16 cellular contexts compared by ENCODE assay signal in genomic region chr20:63280371-63280770, GRCh38. TPM values are rescaled to one million over a fixed set of nuclear protein-coding genes. Genes with fewer than 3 reads are reported as not detected.
DNase-seq lines count a peak whose midpoint lies in the region; ATAC-seq and TF ChIP-seq lines count a peak whose summit lies in the region.
"Had no signal": no experiment of that assay in that cellular context is flagged by ENCODE, and none has a peak within 500 bp of the region (broad histone marks: within the 10 kb centered on the region; RNA-seq: fewer than 3 reads in every experiment).

No MANE protein-coding gene starts in this region.

- no peaks in the 10 kb centered on the region for H3K9me3 ChIP-seq in right cardiac atrium (ENCODE audit: control insufficient read depth, low read length)

- no peak overlapping the region for H3K4me3 Mint-ChIP-seq in activated CD4-positive, alpha-beta T cell treated with anti-CD3 and anti-CD28 coated beads, Interleukin-2, amount 10 ng/mL, durations not matched to agents 7 days and 5 days
- no peak overlapping the region for H3K4me3 Mint-ChIP-seq in WTC11
- H3K4me3 Mint-ChIP-seq in stimulated activated effector memory CD8-positive, alpha-beta T cell treated with anti-CD3 and anti-CD28 coated beads, Interleukin-12 subunit alpha, Interleukin-12 subunit beta, amount 100 ng/mL, for 72 hours, result no peak overlapping the region
- H3K4me3 Mint-ChIP-seq: CD4-positive, alpha-beta memory T cell; GM23338 had no signal

- CTCF ChIA-PET in activated CD4-positive, alpha-beta T cell treated with anti-CD3 and anti-CD28 coated beads, Interleukin-2, amount 10 ng/mL, durations not matched to agents 7 days and 5 days (lab: Charles Lee), result interaction anchor here (0.6 to 1.1 kb wide), 3 partner anchors 56 to 340 kb away, joined by 3 read pairs; no protein-coding TSS in a partner anchor
- CTCF ChIA-PET in WTC11 (lab: Charles Lee), result interaction anchor here (0.7 to 4.7 kb wide), 14 partner anchors 9 to 101 kb away, joined by 3 to 66 read pairs (median 4); partner anchors contain the start of gene BIRC7

- H3K4me1 Mint-ChIP-seq in activated CD4-positive, alpha-beta T cell treated with anti-CD3 and anti-CD28 coated beads, Interleukin-2, amount 10 ng/mL, durations not matched to agents 7 days and 5 days, result peaks cover 7% of the 10 kb centered on the region
- H3K4me1 Mint-ChIP-seq in WTC11, result no peaks in the 10 kb centered on the region
- H3K4me1 Mint-ChIP-seq in stimulated activated effector memory CD8-positive, alpha-beta T cell treated with anti-CD3 and anti-CD28 coated beads, Interleukin-12 subunit alpha, Interleukin-12 subunit beta, amount 100 ng/mL, for 72 hours, result peaks cover 7% of the 10 kb centered on the region
- H3K4me1 Mint-ChIP-seq: GM23338 had no signal

- no peaks in the 10 kb centered on the region for H3K27me3 Mint-ChIP-seq in activated CD4-positive, alpha-beta T cell treated with anti-CD3 and anti-CD28 coated beads, Interleukin-2, amount 10 ng/mL, durations not matched to agents 7 days and 5 days
- H3K27me3 Mint-ChIP-seq in WTC11 (ENCODE audit: low read depth), result no peaks in the 10 kb centered on the region
- H3K27me3 Mint-ChIP-seq: CD4-positive, alpha-beta memory T cell had no signal

- ATAC-seq in right cardiac atrium, result no peak
- no peak for ATAC-seq in WTC11
- ATAC-seq in stimulated activated effector memory CD8-positive, alpha-beta T cell treated with anti-CD3 and anti-CD28 coated beads, Interleukin-12 subunit alpha, Interleukin-12 subunit beta, amount 100 ng/mL, for 72 hours, result no peak
- no peak for ATAC-seq in foreskin keratinocyte
- no peak for ATAC-seq in HG02763 (IDR thresholded peaks at IDR 0.05; ENCODE audit: unreplicated experiment)

- TF ChIP-seq CTCF in WTC11 (IDR thresholded peaks at IDR 0.05), result no peak
- TF ChIP-seq CTCF in foreskin keratinocyte (conservative IDR thresholded peaks at IDR 0.05), result no peak

- no peaks in the 10 kb centered on the region for H3K4me1 ChIP-seq in right cardiac atrium (ENCODE audit: control insufficient read depth, insufficient read depth, low read length)
- H3K4me1 ChIP-seq in foreskin keratinocyte, result no peaks in the 10 kb centered on the region

- H3K27ac ChIP-seq in right cardiac atrium (ENCODE audit: low read length) (no peak overlapping the region), foreskin keratinocyte (no peak overlapping the region)
- H3K27ac ChIP-seq: C4-2B had no signal

- no peaks in the 10 kb centered on the region for H3K9me3 Mint-ChIP-seq in activated CD4-positive, alpha-beta T cell treated with anti-CD3 and anti-CD28 coated beads, Interleukin-2, amount 10 ng/mL, durations not matched to agents 7 days and 5 days
- H3K9me3 Mint-ChIP-seq in WTC11, result no peaks in the 10 kb centered on the region
- H3K9me3 Mint-ChIP-seq in stimulated activated effector memory CD8-positive, alpha-beta T cell treated with anti-CD3 and anti-CD28 coated beads, Interleukin-12 subunit alpha, Interleukin-12 subunit beta, amount 100 ng/mL, for 72 hours, result no peaks in the 10 kb centered on the region
- H3K9me3 Mint-ChIP-seq: CD4-positive, alpha-beta memory T cell; GM23338 had no signal

- DNase-seq in activated CD4-positive, alpha-beta T cell treated with anti-CD3 and anti-CD28 coated beads, Interleukin-2, amount 10 ng/mL, durations not matched to agents 7 days and 5 days, result no peak
- DNase-seq in activated CD4-positive, alpha-beta T cell treated with anti-CD3 and anti-CD28 coated beads for 4 hours, result no peak
- DNase-seq in right cardiac atrium (peak in 2 of 3 donors; percentile 9 to 20), cardiac septum (ENCODE audit: low spot score) (no peak), WTC11 (ENCODE audit: low spot score) (no peak), foreskin keratinocyte (no peak)
- no peak for DNase-seq in stimulated activated effector memory CD8-positive, alpha-beta T cell treated with anti-CD3 and anti-CD28 coated beads, Interleukin-12 subunit alpha, Interleukin-12 subunit beta, amount 100 ng/mL, for 72 hours (ENCODE audit: low spot score in 2 of 2)
- DNase-seq: DMS79 had no signal

- H3K27me3 ChIP-seq in right cardiac atrium (ENCODE audit: control insufficient read depth, insufficient read depth) (no peaks in the 10 kb centered on the region), foreskin keratinocyte (no peaks in the 10 kb centered on the region)

- WGBS in right cardiac atrium, result 97% methylated on average over 6 of the region's 6 CpGs

- no peak overlapping the region for H3K4me3 ChIP-seq in right cardiac atrium (ENCODE audit: low read length)
- H3K4me3 ChIP-seq: GM12878, GM23338 had no signal

- POLR2A ChIA-PET in activated CD4-positive, alpha-beta T cell treated with anti-CD3 and anti-CD28 coated beads, Interleukin-2, amount 10 ng/mL, durations not matched to agents 7 days and 5 days (lab: Charles Lee), result no interaction called here
- POLR2A ChIA-PET in WTC11 (lab: Charles Lee), result no interaction called here

- peak overlapping the region; percentile 41 for H3K27ac Mint-ChIP-seq in activated CD4-positive, alpha-beta T cell treated with anti-CD3 and anti-CD28 coated beads, Interleukin-2, amount 10 ng/mL, durations not matched to agents 7 days and 5 days
- peak overlapping the region; percentile 39; the same call in 1 of the 2 replicates for H3K27ac Mint-ChIP-seq in WTC11
- peak overlapping the region; percentile 65 for H3K27ac Mint-ChIP-seq in stimulated activated effector memory CD8-positive, alpha-beta T cell treated with anti-CD3 and anti-CD28 coated beads, Interleukin-12 subunit alpha, Interleukin-12 subunit beta, amount 100 ng/mL, for 72 hours
- H3K27ac Mint-ChIP-seq: GM23338 had no signal

- intact Hi-C loops in right cardiac atrium (cut with DNase I) (no loop called here), cardiac septum (cut with DNase I) (no loop called here)

- H3K36me3 Mint-ChIP-seq in activated CD4-positive, alpha-beta T cell treated with anti-CD3 and anti-CD28 coated beads, Interleukin-2, amount 10 ng/mL, durations not matched to agents 7 days and 5 days (ENCODE audit: low read depth), result peaks cover 6% of the 10 kb centered on the region
- peaks cover 27% of the 10 kb centered on the region for H3K36me3 Mint-ChIP-seq in WTC11
- H3K36me3 Mint-ChIP-seq in stimulated activated effector memory CD8-positive, alpha-beta T cell treated with anti-CD3 and anti-CD28 coated beads, Interleukin-12 subunit alpha, Interleukin-12 subunit beta, amount 100 ng/mL, for 72 hours, result peaks cover 58% of the 10 kb centered on the region

TF ChIP-seq in WTC11, 78 proteins besides CTCF, POLR2A, EP300 and RAD21:
- no peak for TF ChIP-seq ZNF263 (CRISPR knock-in tag; IDR thresholded peaks at IDR 0.05; ENCODE audit: low read depth)

RNA-seq across cellular contexts. Expression of gene ARFGAP1, which starts 7.8 kb away (rescaled TPM):
- 10 to 100 TPM; 88.0 to 94.4 TPM for total RNA-seq in activated CD4-positive, alpha-beta T cell treated with anti-CD3 and anti-CD28 coated beads, Interleukin-2, amount 10 ng/mL, durations not matched to agents 7 days and 5 days
- total RNA-seq in right cardiac atrium (10 to 100 TPM; 39.5 to 50.7 (median 41.7) TPM), cardiac septum (49.5 TPM), WTC11 (2021) (115 to 207 TPM (median 121 TPM) in 3 replicates), foreskin keratinocyte (52.2 and 64.0 TPM in 2 replicates)
- polyA plus RNA-seq in right cardiac atrium (36.9 TPM), foreskin keratinocyte (41.0 and 50.3 TPM in 2 replicates)

RNA-seq across cellular contexts. Expression of gene COL20A1, which starts 12.6 kb away (rescaled TPM):
- total RNA-seq in activated CD4-positive, alpha-beta T cell treated with anti-CD3 and anti-CD28 coated beads, Interleukin-2, amount 10 ng/mL, durations not matched to agents 7 days and 5 days, result not detected
- total RNA-seq in right cardiac atrium (not detected), cardiac septum (0.22 TPM), WTC11 (2021) (0.55 to 1.3 TPM (median 1.1 TPM) in 3 replicates), foreskin keratinocyte (not detected in 2 replicates)
- polyA plus RNA-seq in right cardiac atrium (not detected), foreskin keratinocyte (not detected in 2 replicates)
- total RNA-seq: G401, GM12878, HT1080 had no signal
- polyA plus RNA-seq: CD4-positive, alpha-beta memory T cell; GM12878 had no signal

RNA-seq across cellular contexts. Expression of gene NKAIN4, which starts 26.1 kb away (rescaled TPM):
- total RNA-seq in activated CD4-positive, alpha-beta T cell treated with anti-CD3 and anti-CD28 coated beads, Interleukin-2, amount 10 ng/mL, durations not matched to agents 7 days and 5 days, result not detected
- total RNA-seq in right cardiac atrium (not detected), cardiac septum (not detected), WTC11 (2021) (7.2 to 11.0 TPM (median 9.6 TPM) in 3 replicates), foreskin keratinocyte (0.11 and 0.20 TPM in 2 replicates)
- polyA plus RNA-seq in right cardiac atrium (not detected), foreskin keratinocyte (0.27 and 0.29 TPM in 2 replicates)
- total RNA-seq: CD4-positive, alpha-beta memory T cell; GM12878; HT1080 had no signal
- polyA plus RNA-seq: CD4-positive, alpha-beta memory T cell had no signal

RNA-seq across cellular contexts. Expression of gene BIRC7, which starts 44.7 kb away (rescaled TPM):
- total RNA-seq in activated CD4-positive, alpha-beta T cell treated with anti-CD3 and anti-CD28 coated beads, Interleukin-2, amount 10 ng/mL, durations not matched to agents 7 days and 5 days, result not detected
- total RNA-seq in right cardiac atrium (not detected), cardiac septum (1.1 TPM), WTC11 (2021) (0.17 to 0.23 TPM in 2 of 3 replicates, not detected in the other), foreskin keratinocyte (not detected in 2 replicates)
- polyA plus RNA-seq in right cardiac atrium (not detected), foreskin keratinocyte (not detected in 2 replicates)
- total RNA-seq: CD4-positive, alpha-beta memory T cell; GM12878; H7; HT1080 had no signal
- polyA plus RNA-seq: CD4-positive, alpha-beta memory T cell had no signal

Comparison
In these comparisons a context has a peak if more than half of its experiments do, and no peak if none do; other contexts are left out.
1. DNase-seq: peak in right cardiac atrium (2 of 3); none in activated CD4-positive, alpha-beta T cell treated with anti-CD3 and anti-CD28 coated beads, Interleukin-2, amount 10 ng/mL, durations not matched to agents 7 days and 5 days (single experiment), activated CD4-positive, alpha-beta T cell treated with anti-CD3 and anti-CD28 coated beads for 4 hours (0 of 2), cardiac septum (single experiment), WTC11 (single experiment), stimulated activated effector memory CD8-positive, alpha-beta T cell treated with anti-CD3 and anti-CD28 coated beads, Interleukin-12 subunit alpha, Interleukin-12 subunit beta, amount 100 ng/mL, for 72 hours (0 of 2) and foreskin keratinocyte (0 of 2).
2. Peak in every context shown above with its lines, with median percentiles within 50 percentile points of each other: H3K27ac Mint-ChIP-seq.